In the genomic region with DNA sequence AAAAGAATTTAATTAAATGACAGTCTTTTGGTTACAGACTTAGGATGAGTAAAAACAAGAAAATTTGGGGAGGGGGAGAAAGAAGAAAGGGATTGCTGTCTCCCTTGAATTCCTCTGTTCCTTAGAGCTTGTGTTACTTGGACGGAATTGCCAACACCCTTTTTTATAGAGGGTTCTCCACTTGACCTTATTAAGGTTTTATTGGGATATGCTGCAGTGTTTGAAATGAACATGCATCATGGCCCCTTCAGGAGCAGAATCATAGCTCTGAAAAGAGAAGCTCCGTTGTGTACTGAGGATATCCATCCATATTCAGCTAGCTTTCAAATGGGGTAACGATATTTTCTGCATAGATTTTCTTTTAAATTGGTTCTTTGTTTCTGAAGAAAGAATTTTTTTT, we compare ENCODE assay signal across 24 cellular contexts. TPM values are rescaled to one million over a fixed set of nuclear protein-coding genes. Genes with fewer than 3 reads are reported as not detected.
"Had no signal": no experiment of that assay in that cellular context is flagged by ENCODE, and none has a peak within 500 bp of the region (broad histone marks: within the 10 kb centered on the region; RNA-seq: fewer than 3 reads in every experiment).

No MANE protein-coding gene starts in this region.

- H3K27ac ChIP-seq: SJSA1 had no signal

- H3K36me3 ChIP-seq: MG63, SJSA1 had no signal

- DNase-seq: activated CD4-positive, alpha-beta T cell treated with anti-CD3 and anti-CD28 coated beads for 48 hours; activated CD4-positive, alpha-beta T cell treated with anti-CD3 and anti-CD28 coated beads, Interleukin-2, amount 50 U/mL, for 4 hours; activated CD4-positive, CD25-positive, alpha-beta regulatory T cell treated with anti-CD3 and anti-CD28 coated beads, Interleukin-2, amount 50 U/mL, for 72 hours; activated CD8-positive, alpha-beta memory T cell treated with anti-CD3 and anti-CD28 coated beads, Interleukin-2, amount 10 ng/mL, durations not matched to agents 7 days and 5 days; activated effector memory CD4-positive, alpha-beta T cell treated with anti-CD3 and anti-CD28 coated beads, Interleukin-2, amount 50 U/mL, for 16 hours; activated naive CD4-positive, alpha-beta T cell treated with Interleukin-2 at 50 U/mL for 16 hours; activated naive CD8-positive, alpha-beta T cell treated with anti-CD3 and anti-CD28 coated beads, Interleukin-2, amount 50 U/mL, for 24 hours; activated T-cell treated with anti-CD3 and anti-CD28 coated beads, Interleukin-2, amount 50 U/mL, for 4 hours; amniotic stem cell; MG63; MV-4-11; NCI-H1092 treated with DMSO at 0.1 percent for 48 hours; NCI-H1417 treated with DMSO at 0.1 percent for 48 hours; NCI-H1694 treated with DMSO at 0.1 percent for 48 hours; NCI-H2029 treated with DMSO at 0.1 percent for 48 hours; NCI-H446; NCI-H524; PC-3; SHP77 had no signal

- H3K9me3 ChIP-seq: MG63, SJSA1 had no signal

- H3K4me3 ChIP-seq: K562, MG63, SJSA1 had no signal

- H3K27me3 ChIP-seq: MG63, SJSA1 had no signal

- H3K4me1 ChIP-seq: SJSA1 had no signal

RNA-seq across cellular contexts. Expression of a gene that starts 48.2 kb away (rescaled TPM):
- total RNA-seq: activated CD8-positive, alpha-beta memory T cell treated with anti-CD3 and anti-CD28 coated beads, Interleukin-2, amount 10 ng/mL, durations not matched to agents 7 days and 5 days; activated naive CD4-positive, alpha-beta T cell treated with anti-CD3 and anti-CD28 coated beads, Interleukin-2, amount 50 U/mL, for 72 hours; activated T-cell treated with anti-CD3 and anti-CD28 coated beads, Interleukin-2, amount 50 U/mL, for 4 hours; astrocyte; K562; LHCN-M2; PC-3; SJSA1 had no signal
